Comparison of ENCODE assay signal across 8 cellular contexts in the genomic region with DNA sequence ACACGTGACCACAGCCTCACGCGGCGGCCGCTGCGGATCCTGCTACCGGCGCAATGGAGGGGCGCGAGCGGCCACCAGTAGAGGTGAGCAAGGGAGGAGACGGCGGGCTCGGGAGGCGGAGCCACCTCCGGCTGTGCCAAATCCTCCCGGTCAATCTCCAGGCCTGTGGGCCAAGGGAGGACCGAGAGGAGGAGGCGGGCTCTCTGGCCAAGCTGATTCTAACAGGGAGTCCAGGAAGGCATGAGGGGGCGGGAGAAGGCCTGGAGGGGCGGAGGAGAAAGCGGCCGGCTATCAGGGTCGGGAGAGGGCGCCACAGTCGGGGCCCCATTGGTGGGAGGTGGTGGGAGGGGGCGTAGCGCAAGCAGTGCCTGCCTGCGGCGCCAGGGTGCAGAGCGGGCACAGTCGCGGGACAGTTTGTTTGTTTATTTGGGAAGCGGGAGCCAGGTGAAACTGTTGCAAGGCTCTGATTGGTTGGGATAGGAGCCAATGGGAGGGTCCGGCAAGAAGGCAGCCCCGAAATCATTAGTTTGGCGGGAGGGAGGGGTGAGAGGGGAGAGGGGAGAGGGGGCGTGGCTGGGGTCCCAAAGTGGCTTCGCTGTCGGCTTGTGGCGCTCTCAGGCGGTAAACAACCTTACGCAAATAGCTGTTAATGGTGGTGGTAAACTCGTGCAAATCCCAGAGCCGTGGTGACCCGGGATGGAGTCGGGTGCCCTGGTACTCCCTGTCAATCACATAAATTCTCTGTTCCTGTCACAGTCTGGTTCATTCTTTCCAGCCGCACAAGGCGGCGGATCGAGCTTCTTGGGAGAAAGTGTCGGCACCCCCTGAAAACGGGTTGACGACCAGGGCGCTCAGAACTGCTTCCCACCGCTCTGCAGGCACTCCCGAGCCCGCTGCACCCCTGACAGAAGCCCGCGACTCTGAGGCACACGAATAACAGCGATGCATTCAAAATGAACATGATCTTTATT. TPM values are rescaled to one million over a fixed set of nuclear protein-coding genes. Genes with fewer than 3 reads are reported as not detected.
DNase-seq lines count a peak whose midpoint lies in the region; ATAC-seq and TF ChIP-seq lines count a peak whose summit lies in the region.

A gene (minus strand): TSS at position 55 of the 971 bp plus-strand sequence.

- no TSS peak for BruUV-seq in IMR-90 (replicated peaks; lab: Mats Ljungman, UMichigan)

- H3K27me3 ChIP-seq in BJ (ENCODE audit: control insufficient read depth, insufficient read depth, low read length) (peaks cover 9% of the 10 kb centered on the region), IMR-90 (ENCODE audit: control insufficient read depth, insufficient read depth, low read length) (peaks cover 50% of the 10 kb centered on the region)

- 33% methylated on average over 30 of the region's 62 CpGs; no CpG with 5 or more reads in 1 of the 2 experiments for WGBS in IMR-90 (ENCODE audit: extremely low coverage in 2 of 2, insufficient read length in 1 of 2), 2 experiments

- intact Hi-C loops in IMR-90 (cut with micrococcal nuclease): no loop called here

- H3K4ac ChIP-seq in IMR-90 (ENCODE audit: low read depth, low read length): no peak within 1 kb of the TSS

- no peak within 1 kb of the TSS for H2BK15ac ChIP-seq in IMR-90 (ENCODE audit: low read depth, low read length)

- CTCF ChIA-PET in BJ (lab: Yijun Ruan, JAX) (no interaction called here), IMR-90 (lab: Yijun Ruan, JAX) (no interaction called here)

- no peak for TF ChIP-seq POLR2A in IMR-90 (IDR thresholded peaks at IDR 0.05; ENCODE audit: low read depth, low read length)

- H3K27ac ChIP-seq in IMR-90 (ENCODE audit: insufficient read depth, low read length) (no peak within 1 kb of the TSS), coronary artery (no peak within 1 kb of the TSS)

- TF ChIP-seq CTCF in BJ (IDR thresholded peaks at IDR 0.05; ENCODE audit: insufficient read depth, low read depth, low read length): no peak
- TF ChIP-seq CTCF in IMR-90 (conservative IDR thresholded peaks at IDR 0.05; ENCODE audit: low read depth, low read length): no peak
- TF ChIP-seq CTCF in coronary artery (IDR thresholded peaks at IDR 0.05): no peak

- no peaks in the 10 kb centered on the region for H3K4me1 ChIP-seq in IMR-90 (ENCODE audit: control insufficient read depth, insufficient read depth, low read length)

- H3K9me3 ChIP-seq in IMR-90 (ENCODE audit: control insufficient read depth, insufficient read depth, low read length): peaks cover 11% of the 10 kb centered on the region; the same call in 1 of the 2 replicates

- peak within 1 kb of the TSS; percentile 87 for H3K4me2 ChIP-seq in IMR-90 (ENCODE audit: low read depth, low read length)

- dilution Hi-C loops in IMR-90 (cut with HindIII; ENCODE audit: low sequenced_read_pairs, unreplicated experiment): no loop called here

- no peaks in the 10 kb centered on the region for H3K79me1 ChIP-seq in IMR-90 (ENCODE audit: low read depth in 1 of 2, low read length in 2 of 2)

- TF ChIP-seq RAD21 in IMR-90 (IDR thresholded peaks at IDR 0.05; ENCODE audit: low read length): no peak

- no peaks in the 10 kb centered on the region for H3K36me3 ChIP-seq in BJ (ENCODE audit: control insufficient read depth, insufficient read depth, low read length)
- H3K36me3 ChIP-seq in IMR-90 (ENCODE audit: control insufficient read depth, insufficient read depth, low read length): no peaks in the 10 kb centered on the region

- ATAC-seq in IMR-90 (ENCODE audit: low read depth) (peak; percentile 54), HG02642 (IDR thresholded peaks at IDR 0.05; ENCODE audit: poor library complexity, unreplicated experiment) (no peak)

- no peak within 1 kb of the TSS for H2AK9ac ChIP-seq in IMR-90 (replicated peaks; ENCODE audit: low read depth, low read length, poor library complexity)

- no peak within 1 kb of the TSS for H4K8ac ChIP-seq in IMR-90 (ENCODE audit: low read depth in 2 of 2, low read length in 2 of 2)

- POLR2A ChIA-PET in BJ (lab: Charles Lee): no interaction called here
- POLR2A ChIA-PET in IMR-90 (lab: Charles Lee; ENCODE audit: unreplicated experiment): no interaction called here

- H3K18ac ChIP-seq in IMR-90 (ENCODE audit: low read depth, low read length): no peak within 1 kb of the TSS

- no peak within 1 kb of the TSS for H3K9ac ChIP-seq in IMR-90 (ENCODE audit: low read depth, low read length)

- in situ Hi-C loops in IMR-90 (cut with MboI; ENCODE audit: low sequenced_read_pairs): no loop called here

- H3K4me3 ChIP-seq in BJ (ENCODE audit: low read depth, low read length) (peak within 1 kb of the TSS; percentile 21), IMR-90 (ENCODE audit: insufficient read depth, low read depth, low read length) (peak within 1 kb of the TSS; percentile 32), coronary artery (peak within 1 kb of the TSS; percentile 65)

- H4K5ac ChIP-seq in IMR-90 (ENCODE audit: low read depth, low read length): no peak within 1 kb of the TSS

- no peak within 1 kb of the TSS for H3K14ac ChIP-seq in IMR-90 (replicated peaks; ENCODE audit: low read depth, low read length)

- H2AFZ ChIP-seq in IMR-90 (replicated peaks; ENCODE audit: low read length, poor library complexity): peak within 1 kb of the TSS; percentile 78

- no peak within 1 kb of the TSS for H3K23ac ChIP-seq in IMR-90 (ENCODE audit: low read depth, low read length)

- H2BK120ac ChIP-seq in IMR-90 (ENCODE audit: low read depth, low read length): no peak within 1 kb of the TSS

- DNase-seq in BJ (ENCODE audit: low read depth): no peak
- DNase-seq in IMR-90: no peak
- no peak for DNase-seq in coronary artery (ENCODE audit: low spot score)
- peak; percentile 35 for DNase-seq in midbrain (lab: John Stamatoyannopoulos, UW)
- DNase-seq in GOT3 (lab: John Stamatoyannopoulos, UW): no peak
- no peak for DNase-seq in HT-29 (ENCODE audit: low spot score)
- no peak for DNase-seq in middle frontal gyrus (ENCODE audit: extremely low spot score, low spot score)

- no peak within 1 kb of the TSS for H4K91ac ChIP-seq in IMR-90 (ENCODE audit: insufficient read depth, low read depth, low read length)

- no peak within 1 kb of the TSS for H3K56ac ChIP-seq in IMR-90 (ENCODE audit: extremely low read depth, insufficient read depth, low read length)

- no peaks in the 10 kb centered on the region for H4K20me1 ChIP-seq in IMR-90 (ENCODE audit: insufficient read depth, low read length)

- no peaks in the 10 kb centered on the region for H3K9me1 ChIP-seq in IMR-90 (ENCODE audit: insufficient read depth, low read length)

- no peak within 1 kb of the TSS for H2BK20ac ChIP-seq in IMR-90 (ENCODE audit: low read depth, low read length)

- H2BK5ac ChIP-seq in IMR-90 (ENCODE audit: low read depth, low read length, poor library complexity, severe bottlenecking): no peak within 1 kb of the TSS

- no peak within 1 kb of the TSS for H2AK5ac ChIP-seq in IMR-90 (ENCODE audit: low read depth, low read length)

TF ChIP-seq in IMR-90, 13 proteins besides CTCF, POLR2A, EP300 and RAD21:
- TF ChIP-seq BHLHE40 (IDR thresholded peaks at IDR 0.05; ENCODE audit: low read depth, low read length) (no peak), FOS (IDR thresholded peaks at IDR 0.05; ENCODE audit: low read depth, low read length) (no peak), SMC3 (IDR thresholded peaks at IDR 0.05; ENCODE audit: low read depth, low read length) (no peak), RCOR1 (IDR thresholded peaks at IDR 0.05; ENCODE audit: insufficient replicate concordance, low read length) (no peak), MXI1 (IDR thresholded peaks at IDR 0.05; ENCODE audit: borderline replicate concordance, low read depth, low read length) (no peak), MAFK (IDR thresholded peaks at IDR 0.05; ENCODE audit: low read depth, low read length) (no peak), CEBPB (IDR thresholded peaks at IDR 0.05; ENCODE audit: low read depth, low read length) (no peak), CHD1 (IDR thresholded peaks at IDR 0.05; ENCODE audit: low read depth, low read length) (no peak), RFX5 (IDR thresholded peaks at IDR 0.05; ENCODE audit: low read depth, low read length) (no peak), NFE2L2 (IDR thresholded peaks at IDR 0.05; ENCODE audit: low read depth, low read length) (no peak), MAZ (IDR thresholded peaks at IDR 0.05; ENCODE audit: borderline replicate concordance, low read depth, low read length) (no peak)
- TF ChIP-seq, protein P1, sequence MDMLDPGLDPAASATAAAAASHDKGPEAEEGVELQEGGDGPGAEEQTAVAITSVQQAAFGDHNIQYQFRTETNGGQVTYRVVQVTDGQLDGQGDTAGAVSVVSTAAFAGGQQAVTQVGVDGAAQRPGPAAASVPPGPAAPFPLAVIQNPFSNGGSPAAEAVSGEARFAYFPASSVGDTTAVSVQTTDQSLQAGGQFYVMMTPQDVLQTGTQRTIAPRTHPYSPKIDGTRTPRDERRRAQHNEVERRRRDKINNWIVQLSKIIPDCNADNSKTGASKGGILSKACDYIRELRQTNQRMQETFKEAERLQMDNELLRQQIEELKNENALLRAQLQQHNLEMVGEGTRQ (IDR thresholded peaks at IDR 0.05; ENCODE audit: low read depth, low read length): no peak
TF ChIP-seq in IMR-90: peak in this region for 0.

RNA-seq across cellular contexts. Expression of the gene that starts here (rescaled TPM):
- polyA plus RNA-seq in BJ (2011; rRNA removed) (not detected in 2 replicates), IMR-90 (2012; rRNA removed) (0.02 TPM in 1 of 2 replicates, not detected in the other)
- polyA minus RNA-seq in BJ (2011; rRNA and poly(A)+ RNA removed): not detected in 2 replicates
- total RNA-seq in IMR-90 (2012; rRNA removed): not detected in 2 replicates
- not detected in 2 replicates for polyA plus RNA-seq in IMR-90 (2012; cell fraction: cytosol; rRNA removed)
- polyA plus RNA-seq in IMR-90 (2012; cell fraction: nucleus; rRNA removed; ENCODE audit: low replicate concordance): 0.01 TPM in 1 of 2 replicates, not detected in the other
- total RNA-seq in HT-29 (2014; rRNA removed; shearing (Covaris generic)): not detected in 2 replicates

Comparison
In these comparisons a context has a peak if more than half of its experiments do, and no peak if none do; other contexts are left out.
1. Peak in ATAC-seq, H3K4me3 ChIP-seq and H3K4me2 ChIP-seq in IMR-90; RNA of the gene not detected or under 1 TPM.